In the genomic region with DNA sequence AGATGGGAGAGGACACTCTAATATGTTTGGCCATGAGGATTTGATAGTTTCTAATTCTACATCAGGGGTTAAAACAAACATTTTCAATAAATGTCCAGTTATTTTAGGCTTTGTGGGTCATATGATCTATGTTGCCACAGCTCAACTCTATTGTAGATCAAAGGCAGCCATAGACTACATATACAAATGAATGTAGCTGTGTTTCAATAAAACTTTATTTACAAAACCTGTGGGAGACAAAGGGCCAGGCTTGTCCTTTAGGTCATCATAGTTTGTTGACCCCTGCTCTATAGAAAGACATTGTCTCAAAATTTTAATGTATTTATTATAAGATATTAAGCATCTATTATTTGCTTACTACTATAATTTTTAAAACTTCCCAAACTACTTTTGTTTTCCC, we compare ENCODE assay signal across 10 cellular contexts.
"Had no signal": no experiment of that assay in that cellular context is flagged by ENCODE, and none has a peak within 500 bp of the region (broad histone marks: within the 10 kb centered on the region; RNA-seq: fewer than 3 reads in every experiment).

No MANE protein-coding gene starts in this region.

- H3K9me3 ChIP-seq: HAP-1 had no signal

- H2AFZ ChIP-seq: GM23248, GM23338 had no signal

- H3K27ac ChIP-seq: GM23248 had no signal

- ATAC-seq: GM23338, HCT116 had no signal

- H3K4me2 ChIP-seq: GM23338 had no signal

- H3K36me3 ChIP-seq: HAP-1 had no signal

- FAIRE-seq: H54 had no signal

- DNase-seq: GM23248, GOT3, H7, H9, HCEC 1CT, HFFc6 had no signal

- H3K4me1 ChIP-seq: HAP-1 had no signal

- H3K9ac ChIP-seq: GM23248 had no signal

- H3K4me3 ChIP-seq: GM23248, GM23338, HAP-1 had no signal
